Comparison of ENCODE assay signal across 14 cellular contexts in the genomic region with DNA sequence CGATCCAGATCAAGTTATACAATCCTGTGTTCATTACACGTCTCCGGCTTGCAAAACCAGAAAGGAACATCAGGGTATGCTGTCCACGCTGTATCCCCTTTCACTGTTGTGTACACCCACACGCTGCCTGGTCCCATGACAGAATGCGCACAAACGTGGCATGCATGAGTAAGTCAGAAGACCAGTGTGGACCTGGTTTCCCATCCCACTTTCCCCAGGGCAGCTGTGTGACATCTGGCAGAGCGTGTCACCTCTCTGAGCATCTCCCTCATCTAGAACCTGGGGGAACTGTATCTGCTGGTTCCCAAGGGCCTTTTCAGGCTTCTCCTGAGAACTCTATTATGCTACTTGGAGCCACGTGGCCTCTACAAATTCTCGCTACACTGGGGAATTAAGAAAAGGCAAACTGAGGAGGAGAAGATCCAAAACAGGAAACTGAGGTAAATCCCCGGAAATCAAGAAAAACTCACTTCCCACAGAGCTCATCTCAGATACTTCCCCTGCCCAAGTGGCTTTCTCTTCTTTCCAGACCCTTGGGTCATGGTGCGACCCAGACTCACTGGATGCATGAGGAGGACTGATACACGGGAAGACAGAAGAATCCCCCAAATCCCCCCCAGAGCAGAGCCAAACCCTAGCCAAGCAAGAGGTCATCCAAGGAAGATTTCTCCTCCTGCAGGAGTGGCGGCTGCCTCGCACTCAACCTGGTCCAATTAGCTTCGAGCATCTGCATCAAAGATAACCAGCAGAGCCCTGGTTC.
DNase-seq lines count a peak whose midpoint lies in the region; ATAC-seq and TF ChIP-seq lines count a peak whose summit lies in the region.
"Had no signal": no experiment of that assay in that cellular context is flagged by ENCODE, and none has a peak within 500 bp of the region (broad histone marks: within the 10 kb centered on the region; RNA-seq: fewer than 3 reads in every experiment).

No MANE protein-coding gene starts in this region.

- no peak for TF ChIP-seq POLR2A in gastroesophageal sphincter (IDR thresholded peaks at IDR 0.05)
- TF ChIP-seq POLR2A in tibial nerve (IDR thresholded peaks at IDR 0.05): no peak

- ATAC-seq in GM18498 (IDR thresholded peaks at IDR 0.05; ENCODE audit: unreplicated experiment): peak; percentile 16
- peak; percentile 16 for ATAC-seq in HG02943 (IDR thresholded peaks at IDR 0.05; ENCODE audit: low read depth, unreplicated experiment)
- ATAC-seq in gastroesophageal sphincter: peak; percentile 17
- ATAC-seq in psoas muscle: peak in 2 of 4 donors; percentile 38 to 55
- ATAC-seq: activated CD4-positive, CD25-positive, alpha-beta regulatory T cell treated with anti-CD3 and anti-CD28 coated beads, Interleukin-2, amount 50 U/mL, for 24 hours had no signal

- H3K27me3 ChIP-seq in gastroesophageal sphincter (no peaks in the 10 kb centered on the region), psoas muscle (ENCODE audit: insufficient read depth in 3 of 3, low read length in 2 of 3) (no peaks in the 10 kb centered on the region), tibial nerve (no peaks in the 10 kb centered on the region)
- H3K27me3 ChIP-seq: ascending aorta had no signal

- no peak for TF ChIP-seq EP300 in gastroesophageal sphincter (IDR thresholded peaks at IDR 0.05)
- peak in 1 of 2 donors; percentile 30 for TF ChIP-seq EP300 in tibial nerve (IDR thresholded peaks at IDR 0.05)

- H3K27ac ChIP-seq in gastroesophageal sphincter (peak overlapping the region in 3 of 4 donors; percentile 53 to 77 (median 60)), psoas muscle (no peak overlapping the region), tibial nerve (peak overlapping the region in 2 of 4 donors; percentile 61 to 87)

- H3K9me3 ChIP-seq in gastroesophageal sphincter (no peaks in the 10 kb centered on the region), psoas muscle (no peaks in the 10 kb centered on the region), tibial nerve (no peaks in the 10 kb centered on the region)
- H3K9me3 ChIP-seq: ascending aorta had no signal

- H3K36me3 ChIP-seq in gastroesophageal sphincter: no peaks in the 10 kb centered on the region
- no peaks in the 10 kb centered on the region for H3K36me3 ChIP-seq in psoas muscle (ENCODE audit: insufficient read depth in 1 of 2, low read depth in 1 of 2)
- H3K36me3 ChIP-seq in tibial nerve: no peaks in the 10 kb centered on the region
- H3K36me3 ChIP-seq: ascending aorta had no signal

- DNase-seq in psoas muscle (peak; percentile 59 to 60), AG08396 (ENCODE audit: low spot score) (no peak), GM03348 (ENCODE audit: low spot score) (no peak), SHP77 treated with DMSO at 0.1 percent for 48 hours (lab: John Stamatoyannopoulos, UW) (no peak), tibial nerve (ENCODE audit: low spot score in 2 of 2) (no peak)
- DNase-seq: activated T-cell treated with anti-CD3 and anti-CD28 coated beads, Interleukin-2, amount 50 U/mL, for 48 hours; CD4-positive, CD25-positive, alpha-beta regulatory T cell; NCI-H1417; stimulated activated CD8-positive, alpha-beta memory T cell treated with anti-CD3 and anti-CD28 coated beads, Interleukin-4, amount 100 ng/mL, for 48 hours had no signal

- H3K4me1 ChIP-seq in gastroesophageal sphincter (peaks cover 0 to 67% (median 37%) of the 10 kb centered on the region in 3 donors), psoas muscle (no peaks in the 10 kb centered on the region), tibial nerve (peaks cover 0 to 71% (median 40%) of the 10 kb centered on the region in 4 donors)

- 71 to 84% methylated on average over 7 to 14 of the region's 16 CpGs for WGBS in gastroesophageal sphincter (ENCODE audit: low coverage in 1 of 2), 2 donors
- 75 to 83% (median 81%) methylated on average over 16 of the region's 16 CpGs for WGBS in psoas muscle, 3 donors
- 74 to 80% methylated on average over 16 of the region's 16 CpGs for WGBS in tibial nerve, 2 donors

- intact Hi-C loops in psoas muscle (cut with DNase I): no loop called here

- H3K4me3 ChIP-seq in gastroesophageal sphincter: no peak overlapping the region
- H3K4me3 ChIP-seq in psoas muscle: no peak overlapping the region
- H3K4me3 ChIP-seq in tibial nerve: no peak overlapping the region
- H3K4me3 ChIP-seq: ascending aorta had no signal

- no peak for TF ChIP-seq CTCF in gastroesophageal sphincter (IDR thresholded peaks at IDR 0.05)
- no peak for TF ChIP-seq CTCF in psoas muscle (IDR thresholded peaks at IDR 0.05)
- no peak for TF ChIP-seq CTCF in tibial nerve (IDR thresholded peaks at IDR 0.05)

Comparison
In these comparisons a context has a peak if more than half of its experiments do, and no peak if none do; other contexts are left out.
1. DNase-seq: peak in psoas muscle (2 of 2); none in AG08396 (single experiment), GM03348 (single experiment), SHP77 treated with DMSO at 0.1 percent for 48 hours (single experiment) and tibial nerve (0 of 2).